Comparison of ENCODE assay signal across 25 cellular contexts in the genomic region with DNA sequence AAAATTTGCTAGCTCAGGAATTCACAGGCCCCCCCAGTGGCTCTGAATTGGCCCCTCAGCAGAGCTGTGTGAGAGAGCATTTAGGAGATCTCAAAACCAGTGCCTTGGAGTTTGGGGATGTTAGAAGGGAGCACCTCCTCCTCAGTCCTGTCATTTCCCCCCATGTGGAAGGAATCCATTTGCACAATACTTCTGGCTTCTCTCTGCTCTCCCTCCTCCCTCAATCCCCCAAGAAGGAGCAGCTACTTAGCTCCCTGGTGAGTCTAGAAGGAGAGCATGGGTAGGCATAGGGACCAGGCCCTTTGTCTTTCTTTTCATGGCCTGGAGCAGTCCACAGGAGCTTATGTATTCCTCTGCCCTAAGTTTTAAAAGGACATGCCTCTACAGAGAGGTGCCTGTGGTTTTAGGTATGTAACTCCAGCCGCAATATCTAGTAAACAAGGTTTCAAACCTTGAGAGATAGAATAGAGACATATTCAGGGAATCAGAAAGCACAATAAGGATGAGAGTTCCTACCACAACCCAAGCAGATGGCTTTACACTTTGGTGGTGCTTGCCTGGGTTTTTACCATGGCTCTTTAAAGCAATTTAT.
A peak's percentile ranks its signal among the peaks of the same experiment; 100 is the strongest.
DNase-seq lines count a peak whose midpoint lies in the region; ATAC-seq, FAIRE-seq and TF ChIP-seq lines count a peak whose summit lies in the region.
"Had no signal": no experiment of that assay in that cellular context is flagged by ENCODE, and none has a peak within 500 bp of the region (broad histone marks: within the 10 kb centered on the region; RNA-seq: fewer than 3 reads in every experiment).

No MANE protein-coding gene starts in this region.

- H3K9ac ChIP-seq in MM.1S (ENCODE audit: low read length) (no peak overlapping the region), OCI-LY3 (ENCODE audit: low read length) (no peak overlapping the region), K562 (ENCODE audit: insufficient read depth in 1 of 2, low read depth in 2 of 2, low read length in 2 of 2) (no peak overlapping the region), neural progenitor cell (no peak overlapping the region)
- H3K9ac ChIP-seq: BLaER1 had no signal

- H3K27me3 Mint-ChIP-seq in activated CD4-positive, alpha-beta memory T cell treated with anti-CD3 and anti-CD28 coated beads, Interleukin-2, amount 10 ng/mL, durations not matched to agents 7 days and 5 days = peaks cover 14% of the 10 kb centered on the region
- H3K27me3 Mint-ChIP-seq in neural progenitor cell (ENCODE audit: insufficient read depth, low read depth) = no peaks in the 10 kb centered on the region

- H3K4me3 Mint-ChIP-seq in activated CD4-positive, alpha-beta memory T cell treated with anti-CD3 and anti-CD28 coated beads, Interleukin-2, amount 10 ng/mL, durations not matched to agents 7 days and 5 days = no peak overlapping the region
- no peak overlapping the region for H3K4me3 Mint-ChIP-seq in neural progenitor cell
- H3K4me3 Mint-ChIP-seq: B cell; CD4-positive, CD25-positive, alpha-beta regulatory T cell; CD8-positive, alpha-beta T cell; HFFc6 had no signal

- in situ Hi-C loops in K562 (cut with MboI) = no loop called here

- intact Hi-C loops in K562 (cut with micrococcal nuclease) = no loop called here

- H3K9me1 ChIP-seq in K562 (ENCODE audit: control insufficient read depth, insufficient read depth, low read length) = no peaks in the 10 kb centered on the region

- BruUV-seq in K562 (replicated peaks; lab: Mats Ljungman, UMichigan) = no TSS peak

- TF ChIP-seq RAD21 in K562 (CRISPR knock-in tag; conservative IDR thresholded peaks at IDR 0.05 in 1 of 2, IDR thresholded peaks at IDR 0.05 in 1 of 2) = no peak

- no peak overlapping the region for H2AFZ ChIP-seq in MM.1S (ENCODE audit: low read length)
- H2AFZ ChIP-seq in OCI-LY3 (ENCODE audit: low read depth, low read length) = no peak overlapping the region
- no peak overlapping the region for H2AFZ ChIP-seq in K562 (ENCODE audit: low read depth, low read length)
- no peak overlapping the region for H2AFZ ChIP-seq in neural progenitor cell (replicated peaks)

- no peak for FAIRE-seq in K562 (lab: Jason Lieb, UNC)
- FAIRE-seq: A204.1, GM12891, GM18507, H54 had no signal

- H3F3A ChIP-seq in MM.1S (ENCODE audit: insufficient read depth, low read length) = no peaks in the 10 kb centered on the region
- H3F3A ChIP-seq in neural progenitor cell (ENCODE audit: low read depth) = no peaks in the 10 kb centered on the region

- H3K9me3 Mint-ChIP-seq in activated CD4-positive, alpha-beta memory T cell treated with anti-CD3 and anti-CD28 coated beads, Interleukin-2, amount 10 ng/mL, durations not matched to agents 7 days and 5 days = no peaks in the 10 kb centered on the region
- no peaks in the 10 kb centered on the region for H3K9me3 Mint-ChIP-seq in neural progenitor cell
- H3K9me3 Mint-ChIP-seq: CD8-positive, alpha-beta T cell; HFFc6 had no signal

- H4K20me1 ChIP-seq in MM.1S (ENCODE audit: insufficient read depth, low read length) (no peaks in the 10 kb centered on the region), OCI-LY3 (ENCODE audit: insufficient read depth, low read length) (no peaks in the 10 kb centered on the region), K562 (replicated peaks; ENCODE audit: control insufficient read depth, insufficient read depth, low read length) (no peaks in the 10 kb centered on the region), neural progenitor cell (ENCODE audit: low read depth) (no peaks in the 10 kb centered on the region)
- H4K20me1 ChIP-seq: BLaER1 had no signal

- DNase-seq in ELF-1 (ENCODE audit: low read depth, low spot score) (peak; percentile 15), MM.1S (peak; percentile 24), K562 (ENCODE audit: extremely low read depth in 1 of 4, low spot score in 3 of 4) (no peak), germinal center (ENCODE audit: low spot score) (no peak), neural progenitor cell (ENCODE audit: low spot score) (no peak)
- DNase-seq in activated CD4-positive, alpha-beta memory T cell treated with anti-CD3 and anti-CD28 coated beads, Interleukin-2, amount 10 ng/mL, durations not matched to agents 7 days and 5 days = no peak
- DNase-seq: Caco-2; CD4-positive, CD25-positive, alpha-beta regulatory T cell; CD8-positive, alpha-beta T cell; DMS153; DND-41; GF-D8; GOT3; HFFc6 had no signal

- CTCF ChIA-PET in K562 (lab: Yijun Ruan, JAX; ENCODE audit: low intra/inter-chr PET ratio) = no interaction called here
- CTCF ChIA-PET in activated CD4-positive, alpha-beta memory T cell treated with anti-CD3 and anti-CD28 coated beads, Interleukin-2, amount 10 ng/mL, durations not matched to agents 7 days and 5 days (lab: Charles Lee) = no interaction called here

- no peaks in the 10 kb centered on the region for H3K4me1 Mint-ChIP-seq in activated CD4-positive, alpha-beta memory T cell treated with anti-CD3 and anti-CD28 coated beads, Interleukin-2, amount 10 ng/mL, durations not matched to agents 7 days and 5 days
- H3K4me1 Mint-ChIP-seq in neural progenitor cell = no peaks in the 10 kb centered on the region
- H3K4me1 Mint-ChIP-seq: B cell; CD4-positive, CD25-positive, alpha-beta regulatory T cell had no signal

- no peak overlapping the region for H3K27ac Mint-ChIP-seq in activated CD4-positive, alpha-beta memory T cell treated with anti-CD3 and anti-CD28 coated beads, Interleukin-2, amount 10 ng/mL, durations not matched to agents 7 days and 5 days
- H3K27ac Mint-ChIP-seq in neural progenitor cell = no peak overlapping the region
- H3K27ac Mint-ChIP-seq: B cell; CD4-positive, CD25-positive, alpha-beta regulatory T cell; CD8-positive, alpha-beta T cell; HFFc6 had no signal

- H3K4me1 ChIP-seq in MM.1S (ENCODE audit: low read length) (peaks cover 14% of the 10 kb centered on the region), OCI-LY3 (ENCODE audit: low read length) (peaks cover 13% of the 10 kb centered on the region), K562 (replicated peaks in 1 of 2; ENCODE audit: control insufficient read depth in 2 of 2, insufficient read depth in 2 of 2, low read length in 2 of 2) (peaks cover 6 to 13% of the 10 kb centered on the region in 2 experiments; a peak in 3 of 5 replicates), neural progenitor cell (no peaks in the 10 kb centered on the region)
- H3K4me1 ChIP-seq: HAP-1 had no signal

- no peak for TF ChIP-seq POLR2A in K562 (conservative IDR thresholded peaks at IDR 0.05)

- H3K79me2 ChIP-seq in MM.1S (ENCODE audit: low read length) = no peaks in the 10 kb centered on the region
- H3K79me2 ChIP-seq in OCI-LY3 (ENCODE audit: low read length) = no peaks in the 10 kb centered on the region
- no peaks in the 10 kb centered on the region for H3K79me2 ChIP-seq in K562 (ENCODE audit: control insufficient read depth, insufficient read depth, low read length)
- H3K79me2 ChIP-seq in neural progenitor cell (ENCODE audit: low read depth) = no peaks in the 10 kb centered on the region

- no peak for TF ChIP-seq EP300 in K562 (IDR thresholded peaks at IDR 0.05; ENCODE audit: low read length)

- no peak for TF ChIP-seq CTCF in MM.1S (IDR thresholded peaks at IDR 0.05; ENCODE audit: low read length)
- TF ChIP-seq CTCF in OCI-LY3 (IDR thresholded peaks at IDR 0.05; ENCODE audit: low read depth, low read length) = no peak
- no peak for TF ChIP-seq CTCF in K562 (IDR thresholded peaks at IDR 0.05 in 2 of 3, conservative IDR thresholded peaks at IDR 0.05 in 1 of 3; ENCODE audit: insufficient read depth in 2 of 3, low read depth in 1 of 3, low read length in 3 of 3)
- TF ChIP-seq CTCF in neural progenitor cell (IDR thresholded peaks at IDR 0.05) = no peak

- ATAC-seq in K562 (no peak), HG02798 (IDR thresholded peaks at IDR 0.05; ENCODE audit: poor library complexity, unreplicated experiment) (no peak)
- ATAC-seq: CD8-positive, alpha-beta T cell had no signal

- POLR2A ChIA-PET in K562 (lab: Yijun Ruan, JAX) = interaction anchor here (0.5 kb wide), 1 partner anchor 162 kb away, joined by 3 read pairs; no protein-coding TSS in a partner anchor
- POLR2A ChIA-PET in activated CD4-positive, alpha-beta memory T cell treated with anti-CD3 and anti-CD28 coated beads, Interleukin-2, amount 10 ng/mL, durations not matched to agents 7 days and 5 days (lab: Charles Lee) = no interaction called here

- H3K9me2 ChIP-seq in MM.1S (replicated peaks; ENCODE audit: insufficient read depth, low read length) = no peaks in the 10 kb centered on the region

- H3K4me3 ChIP-seq in MM.1S (ENCODE audit: low read length) = no peak overlapping the region
- H3K4me3 ChIP-seq in OCI-LY3 (ENCODE audit: low read length) = no peak overlapping the region
- H3K4me3 ChIP-seq in K562 = no peak overlapping the region
- no peak overlapping the region for H3K4me3 ChIP-seq in neural progenitor cell
- H3K4me3 ChIP-seq: BLaER1, HAP-1 had no signal

- no peaks in the 10 kb centered on the region for H3K9me3 ChIP-seq in MM.1S (replicated peaks; ENCODE audit: insufficient read depth, low read length)
- no peaks in the 10 kb centered on the region for H3K9me3 ChIP-seq in OCI-LY3 (ENCODE audit: insufficient read depth, low read length)
- no peaks in the 10 kb centered on the region for H3K9me3 ChIP-seq in K562 (replicated peaks; ENCODE audit: control insufficient read depth, insufficient read depth, low read depth, low read length)
- H3K9me3 ChIP-seq in neural progenitor cell (ENCODE audit: low read depth) = no peaks in the 10 kb centered on the region
- H3K9me3 ChIP-seq: BLaER1, Caco-2, HAP-1 had no signal

- H3K27me3 ChIP-seq in MM.1S (replicated peaks; ENCODE audit: insufficient read depth, low read length) = no peaks in the 10 kb centered on the region
- H3K27me3 ChIP-seq in OCI-LY3 (ENCODE audit: low read depth, low read length) = 0 out of 2 replicates have a peak, but pooled peaks cover 3% of the 10 kb centered on the region
- H3K27me3 ChIP-seq in K562 (ENCODE audit: control insufficient read depth in 2 of 2, insufficient read depth in 2 of 2, low read length in 2 of 2) = no peaks in the 10 kb centered on the region
- H3K27me3 ChIP-seq in neural progenitor cell = no peaks in the 10 kb centered on the region
- H3K27me3 ChIP-seq: BLaER1 had no signal

- H3K27ac ChIP-seq in MM.1S (ENCODE audit: low read length) (no peak overlapping the region), OCI-LY3 (ENCODE audit: low read length) (no peak overlapping the region), K562 (ENCODE audit: extremely low read depth, low read depth, low read length) (no peak overlapping the region), neural progenitor cell (no peak overlapping the region)
- H3K27ac ChIP-seq: 22Rv1, BLaER1, C4-2B had no signal

- H3K36me3 Mint-ChIP-seq in activated CD4-positive, alpha-beta memory T cell treated with anti-CD3 and anti-CD28 coated beads, Interleukin-2, amount 10 ng/mL, durations not matched to agents 7 days and 5 days (ENCODE audit: low read depth) = no peaks in the 10 kb centered on the region
- H3K36me3 Mint-ChIP-seq in neural progenitor cell = no peaks in the 10 kb centered on the region
- H3K36me3 Mint-ChIP-seq: CD4-positive, CD25-positive, alpha-beta regulatory T cell; CD8-positive, alpha-beta T cell had no signal

- H3K36me3 ChIP-seq in MM.1S (replicated peaks; ENCODE audit: insufficient read depth, low read length) = no peaks in the 10 kb centered on the region
- H3K36me3 ChIP-seq in OCI-LY3 (replicated peaks; ENCODE audit: low read depth, low read length) = no peaks in the 10 kb centered on the region
- H3K36me3 ChIP-seq in K562 (ENCODE audit: control insufficient read depth, insufficient read depth, low read length) = no peaks in the 10 kb centered on the region
- H3K36me3 ChIP-seq in neural progenitor cell = no peaks in the 10 kb centered on the region
- H3K36me3 ChIP-seq: BLaER1, HAP-1 had no signal

- no peak overlapping the region for H3K4me2 ChIP-seq in MM.1S (ENCODE audit: low read depth, low read length)
- peak overlapping the region; percentile 16 for H3K4me2 ChIP-seq in OCI-LY3 (ENCODE audit: low read length)
- H3K4me2 ChIP-seq in K562 (ENCODE audit: insufficient read depth, low read length) = no peak overlapping the region
- H3K4me2 ChIP-seq in neural progenitor cell = no peak overlapping the region
- H3K4me2 ChIP-seq: BLaER1 had no signal

- WGBS in K562 (ENCODE audit: insufficient coverage, low coverage, missing lambda C conversion rate) = 71% methylated on average over 1 of the region's 1 CpG

Comparison
In these comparisons a context has a peak if more than half of its experiments do, and no peak if none do; other contexts are left out.
1. DNase-seq: peak in ELF-1 (single experiment) and MM.1S (single experiment); none in K562 (0 of 4), activated CD4-positive, alpha-beta memory T cell treated with anti-CD3 and anti-CD28 coated beads, Interleukin-2, amount 10 ng/mL, durations not matched to agents 7 days and 5 days (single experiment), germinal center (single experiment) and neural progenitor cell (single experiment).